In the genomic region with DNA sequence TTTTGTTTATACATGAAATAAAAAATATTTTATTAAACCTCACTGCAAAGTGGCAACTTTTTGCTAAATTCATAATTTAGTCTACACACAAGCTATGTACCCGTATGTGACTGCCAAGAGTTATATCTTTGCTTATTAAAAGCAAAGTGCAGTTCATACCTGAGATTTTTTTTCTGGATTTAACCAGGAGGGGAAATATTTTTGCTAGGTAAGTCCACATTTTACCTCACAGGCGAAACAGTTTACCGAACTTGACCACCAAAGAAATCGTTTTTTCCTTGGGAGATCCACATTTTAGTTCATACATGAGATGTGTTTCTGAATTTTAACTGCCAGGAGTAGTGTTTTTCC, we compare ENCODE assay signal across 11 cellular contexts. TPM values are rescaled to one million over a fixed set of nuclear protein-coding genes. Genes with fewer than 3 reads are reported as not detected.
DNase-seq lines count a peak whose midpoint lies in the region; ATAC-seq and TF ChIP-seq lines count a peak whose summit lies in the region.
"Had no signal": no experiment of that assay in that cellular context is flagged by ENCODE, and none has a peak within 500 bp of the region (broad histone marks: within the 10 kb centered on the region; RNA-seq: fewer than 3 reads in every experiment).

No MANE protein-coding gene starts in this region.

- H3K36me3 ChIP-seq in lower lobe of right lung = peaks cover 24% of the 10 kb centered on the region
- peaks cover 13 to 24% of the 10 kb centered on the region in 2 donors for H3K36me3 ChIP-seq in thyroid gland

- no peaks in the 10 kb centered on the region for H3K27me3 ChIP-seq in lower lobe of right lung (ENCODE audit: low read depth)
- H3K27me3 ChIP-seq in thyroid gland = no peaks in the 10 kb centered on the region
- H3K27me3 ChIP-seq: vagina had no signal

- no peaks in the 10 kb centered on the region for H3K27me3 Mint-ChIP-seq in activated naive CD4-positive, alpha-beta T cell treated with anti-CD3 and anti-CD28 coated beads for 36 hours (ENCODE audit: low read depth)
- no peaks in the 10 kb centered on the region for H3K27me3 Mint-ChIP-seq in activated naive CD8-positive, alpha-beta T cell treated with anti-CD3 and anti-CD28 coated beads, Interleukin-2, amount 10 ng/mL, durations not matched to agents 7 days and 5 days

- H3K4me3 ChIP-seq in lower lobe of right lung = peak overlapping the region; percentile 92
- no peak overlapping the region for H3K4me3 ChIP-seq in thyroid gland (replicated peaks in 1 of 3)

- intact Hi-C loops in activated naive CD4-positive, alpha-beta T cell treated with anti-CD3 and anti-CD28 coated beads for 36 hours (cut with micrococcal nuclease) = no loop called here
- intact Hi-C loops in lower lobe of right lung (cut with DNase I) (no loop called here), thyroid gland (cut with DNase I) (no loop called here)

- peak overlapping the region; percentile 92 for H3K27ac Mint-ChIP-seq in activated naive CD4-positive, alpha-beta T cell treated with anti-CD3 and anti-CD28 coated beads for 36 hours
- H3K27ac Mint-ChIP-seq in activated naive CD8-positive, alpha-beta T cell treated with anti-CD3 and anti-CD28 coated beads, Interleukin-2, amount 10 ng/mL, durations not matched to agents 7 days and 5 days = peak overlapping the region; percentile 61

- no peak for TF ChIP-seq CTCF in lower lobe of right lung (IDR thresholded peaks at IDR 0.05)
- TF ChIP-seq CTCF in thyroid gland (IDR thresholded peaks at IDR 0.05) = no peak
- TF ChIP-seq CTCF in GM20000 (IDR thresholded peaks at IDR 0.05; ENCODE audit: extremely low read depth, missing control alignments) = no peak

- no peak for TF ChIP-seq POLR2A in thyroid gland (IDR thresholded peaks at IDR 0.05)

- CTCF ChIA-PET in activated naive CD4-positive, alpha-beta T cell treated with anti-CD3 and anti-CD28 coated beads for 36 hours (lab: Charles Lee) = no interaction called here

- H3K9me3 ChIP-seq in lower lobe of right lung (no peaks in the 10 kb centered on the region), thyroid gland (no peaks in the 10 kb centered on the region)
- H3K9me3 ChIP-seq: vagina had no signal

- H3K4me1 Mint-ChIP-seq in activated naive CD4-positive, alpha-beta T cell treated with anti-CD3 and anti-CD28 coated beads for 36 hours (ENCODE audit: low read depth) = peaks cover 34% of the 10 kb centered on the region
- H3K4me1 Mint-ChIP-seq in activated naive CD8-positive, alpha-beta T cell treated with anti-CD3 and anti-CD28 coated beads, Interleukin-2, amount 10 ng/mL, durations not matched to agents 7 days and 5 days = peaks cover 22% of the 10 kb centered on the region

- 68 to 73% methylated on average over 4 of the region's 4 CpGs for WGBS in thyroid gland, 2 donors

- ATAC-seq in activated naive CD8-positive, alpha-beta T cell treated with anti-CD3 and anti-CD28 coated beads, Interleukin-2, amount 10 ng/mL, durations not matched to agents 7 days and 5 days (ENCODE audit: low read depth) = no peak
- ATAC-seq in lower lobe of right lung = no peak

- H3K9me3 Mint-ChIP-seq in activated naive CD4-positive, alpha-beta T cell treated with anti-CD3 and anti-CD28 coated beads for 36 hours = no peaks in the 10 kb centered on the region
- H3K9me3 Mint-ChIP-seq in activated naive CD8-positive, alpha-beta T cell treated with anti-CD3 and anti-CD28 coated beads, Interleukin-2, amount 10 ng/mL, durations not matched to agents 7 days and 5 days = no peaks in the 10 kb centered on the region

- peak overlapping the region; percentile 89 for H3K4me3 Mint-ChIP-seq in activated naive CD4-positive, alpha-beta T cell treated with anti-CD3 and anti-CD28 coated beads for 36 hours
- peak overlapping the region; percentile 90 for H3K4me3 Mint-ChIP-seq in activated naive CD8-positive, alpha-beta T cell treated with anti-CD3 and anti-CD28 coated beads, Interleukin-2, amount 10 ng/mL, durations not matched to agents 7 days and 5 days

- no peak for DNase-seq in activated naive CD4-positive, alpha-beta T cell treated with anti-CD3 and anti-CD28 coated beads for 36 hours
- no peak for DNase-seq in activated naive CD4-positive, alpha-beta T cell treated with anti-CD3 and anti-CD28 coated beads, Interleukin-2, amount 50 U/mL, for 16 hours
- DNase-seq in activated naive CD8-positive, alpha-beta T cell treated with anti-CD3 and anti-CD28 coated beads, Interleukin-2, amount 10 ng/mL, durations not matched to agents 7 days and 5 days = no peak
- DNase-seq in lower lobe of right lung (no peak), thyroid gland (no peak), GM20000 (ENCODE audit: low spot score) (no peak), islet precursor cell (no peak), middle frontal gyrus (ENCODE audit: extremely low spot score, low spot score) (no peak)

- POLR2A ChIA-PET in activated naive CD8-positive, alpha-beta T cell treated with anti-CD3 and anti-CD28 coated beads, Interleukin-2, amount 10 ng/mL, durations not matched to agents 7 days and 5 days (lab: Charles Lee) = interaction anchor here (1.7 to 7.3 kb wide), 3 partner anchors 10 to 30 kb away, joined by 10 to 71 read pairs (median 31); a partner anchor contains a TSS

- H3K4me1 ChIP-seq in lower lobe of right lung (peaks cover 66% of the 10 kb centered on the region), thyroid gland (peaks cover 16 to 41% of the 10 kb centered on the region in 2 donors)

- peaks cover 27% of the 10 kb centered on the region for H3K36me3 Mint-ChIP-seq in activated naive CD4-positive, alpha-beta T cell treated with anti-CD3 and anti-CD28 coated beads for 36 hours (ENCODE audit: low read depth)
- peaks cover 12% of the 10 kb centered on the region for H3K36me3 Mint-ChIP-seq in activated naive CD8-positive, alpha-beta T cell treated with anti-CD3 and anti-CD28 coated beads, Interleukin-2, amount 10 ng/mL, durations not matched to agents 7 days and 5 days

- no peak overlapping the region for H3K27ac ChIP-seq in lower lobe of right lung
- peak overlapping the region; percentile 14 to 76 (median 66) for H3K27ac ChIP-seq in thyroid gland

RNA-seq across cellular contexts. Expression of a gene that starts 12.2 kb away (rescaled TPM):
- total RNA-seq in activated naive CD4-positive, alpha-beta T cell treated with anti-CD3 and anti-CD28 coated beads for 36 hours = under 1 TPM; 0.55 to 0.81 TPM
- 1 to 10 TPM; 1.1 to 1.4 TPM for total RNA-seq in activated naive CD8-positive, alpha-beta T cell treated with anti-CD3 and anti-CD28 coated beads, Interleukin-2, amount 10 ng/mL, durations not matched to agents 7 days and 5 days
- total RNA-seq in lower lobe of right lung = not detected
- total RNA-seq in thyroid gland = not detected
- total RNA-seq: dermis microvascular lymphatic vessel endothelial cell, right cardiac atrium, vagina had no signal

RNA-seq across cellular contexts. Expression of a gene that starts 13.5 kb away (rescaled TPM):
- total RNA-seq in activated naive CD4-positive, alpha-beta T cell treated with anti-CD3 and anti-CD28 coated beads for 36 hours = not detected
- under 1 TPM in 1 of 2 experiments, not detected in 1; 0.14 TPM for total RNA-seq in activated naive CD8-positive, alpha-beta T cell treated with anti-CD3 and anti-CD28 coated beads, Interleukin-2, amount 10 ng/mL, durations not matched to agents 7 days and 5 days
- total RNA-seq in lower lobe of right lung = 7.5 TPM
- total RNA-seq in thyroid gland = 1 to 10 TPM in 1 of 4 donors, under 1 TPM in 3; 0.27 to 1.6 (median 0.59) TPM

RNA-seq across cellular contexts. Expression of a gene that starts 19.3 kb away (rescaled TPM):
- 1 to 10 TPM; 2.6 to 4.0 TPM for total RNA-seq in activated naive CD4-positive, alpha-beta T cell treated with anti-CD3 and anti-CD28 coated beads for 36 hours
- total RNA-seq in activated naive CD8-positive, alpha-beta T cell treated with anti-CD3 and anti-CD28 coated beads, Interleukin-2, amount 10 ng/mL, durations not matched to agents 7 days and 5 days = 10 to 100 TPM in 1 of 2 experiments, 1 to 10 TPM in 1; 9.7 to 10.4 TPM
- total RNA-seq in lower lobe of right lung = 1.9 TPM
- 1 to 10 TPM in 1 of 4 donors, under 1 TPM in 1, not detected in 2; 0.33 to 4.2 TPM for total RNA-seq in thyroid gland

RNA-seq across cellular contexts. Expression of a gene that starts 31.8 kb away (rescaled TPM):
- 100 to 1,000 TPM; 154 to 158 TPM for total RNA-seq in activated naive CD4-positive, alpha-beta T cell treated with anti-CD3 and anti-CD28 coated beads for 36 hours
- total RNA-seq in activated naive CD8-positive, alpha-beta T cell treated with anti-CD3 and anti-CD28 coated beads, Interleukin-2, amount 10 ng/mL, durations not matched to agents 7 days and 5 days = 100 to 1,000 TPM; 171 TPM
- 55.6 TPM for total RNA-seq in lower lobe of right lung
- total RNA-seq in thyroid gland = 10 to 100 TPM; 25.7 to 39.8 (median 30.3) TPM

RNA-seq across cellular contexts. Expression of a gene that starts 32.3 kb away (rescaled TPM):
- 10 to 100 TPM; 56.9 to 60.6 TPM for total RNA-seq in activated naive CD4-positive, alpha-beta T cell treated with anti-CD3 and anti-CD28 coated beads for 36 hours
- total RNA-seq in activated naive CD8-positive, alpha-beta T cell treated with anti-CD3 and anti-CD28 coated beads, Interleukin-2, amount 10 ng/mL, durations not matched to agents 7 days and 5 days = 10 to 100 TPM; 69.8 to 71.3 TPM
- total RNA-seq in lower lobe of right lung = 52.0 TPM
- 100 to 1,000 TPM in 3 of 4 donors, 10 to 100 TPM in 1; 86.7 to 179 (median 131) TPM for total RNA-seq in thyroid gland
